8 cellular contexts compared by ENCODE assay signal in the genomic region with DNA sequence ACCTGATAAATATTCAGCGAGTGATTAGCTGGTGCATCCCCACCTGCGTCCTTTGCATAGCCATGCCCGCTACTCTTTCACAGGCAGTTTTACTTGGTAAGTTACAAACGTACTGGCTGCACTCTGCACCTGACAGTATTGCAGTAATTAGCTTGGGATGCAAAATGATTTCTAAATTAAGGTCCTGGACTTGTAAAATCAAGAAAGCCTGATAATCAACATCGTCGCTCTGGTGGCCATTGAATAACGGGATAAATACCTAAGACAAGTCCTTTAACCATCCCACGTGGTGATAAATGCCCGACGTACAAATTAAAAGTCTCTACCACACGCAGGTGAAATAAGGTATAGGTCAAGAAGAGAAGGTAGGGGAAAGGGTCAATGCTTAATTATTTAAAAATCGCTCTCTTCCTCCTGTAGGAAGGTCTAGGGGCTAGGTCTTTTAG. TPM values are rescaled to one million over a fixed set of nuclear protein-coding genes. Genes with fewer than 3 reads are reported as not detected.
A peak's percentile ranks its signal among the peaks of the same experiment; 100 is the strongest.
DNase-seq lines count a peak whose midpoint lies in the region; ATAC-seq and TF ChIP-seq lines count a peak whose summit lies in the region.

No MANE protein-coding gene starts in this region.

- peak overlapping the region; percentile 87 for H3K4me3 Mint-ChIP-seq in chondrocyte (ENCODE audit: unreplicated experiment)

- H3K9me3 Mint-ChIP-seq in chondrocyte (ENCODE audit: low read depth): no peaks in the 10 kb centered on the region

- CTCF ChIA-PET in AG04449 (lab: Yijun Ruan, JAX): interaction anchor here (0.6 to 2.3 kb wide), 4 partner anchors 12 to 330 kb away, joined by 3 to 8 read pairs (median 3); no protein-coding TSS in a partner anchor
- CTCF ChIA-PET in IMR-90 (lab: Yijun Ruan, JAX): no interaction called here

- no peak overlapping the region for H2BK20ac ChIP-seq in IMR-90 (ENCODE audit: low read depth, low read length)

- H2BK5ac ChIP-seq in IMR-90 (ENCODE audit: low read depth, low read length, poor library complexity, severe bottlenecking): no peak overlapping the region

- H2AK5ac ChIP-seq in IMR-90 (ENCODE audit: low read depth, low read length): peak overlapping the region; percentile 41

- peak overlapping the region; percentile 44; the same call in 1 of the 2 replicates for H3K23ac ChIP-seq in IMR-90 (ENCODE audit: low read depth, low read length)

- peak overlapping the region; percentile 40 for H4K91ac ChIP-seq in IMR-90 (ENCODE audit: insufficient read depth, low read depth, low read length)

- 67% methylated on average over 3 of the region's 12 CpGs; no CpG with 5 or more reads in 1 of the 2 experiments for WGBS in IMR-90 (ENCODE audit: extremely low coverage in 2 of 2, insufficient read length in 1 of 2), 2 experiments

- H3K27me3 ChIP-seq in IMR-90 (ENCODE audit: control insufficient read depth, insufficient read depth, low read length) (no peaks in the 10 kb centered on the region), muscle layer of duodenum (ENCODE audit: low read depth, low read length) (no peaks in the 10 kb centered on the region)

- TF ChIP-seq CTCF in AG04449 (IDR thresholded peaks at IDR 0.05; ENCODE audit: insufficient read depth, low read length, missing control alignments) (no peak), IMR-90 (conservative IDR thresholded peaks at IDR 0.05; ENCODE audit: low read depth, low read length) (no peak), chondrocyte (IDR thresholded peaks at IDR 0.05) (no peak)

- no peak overlapping the region for H4K5ac ChIP-seq in IMR-90 (ENCODE audit: low read depth, low read length)

- no peaks in the 10 kb centered on the region for H3K9me1 ChIP-seq in IMR-90 (ENCODE audit: insufficient read depth, low read length)

- peaks cover 26 to 32% of the 10 kb centered on the region in 2 experiments for H3K79me1 ChIP-seq in IMR-90 (ENCODE audit: low read depth in 1 of 2, low read length in 2 of 2)

- H3K18ac ChIP-seq in IMR-90 (ENCODE audit: low read depth, low read length): peak overlapping the region; percentile 52; the same call in 1 of the 2 replicates

- peak overlapping the region; percentile 85 for H3K4ac ChIP-seq in IMR-90 (ENCODE audit: low read depth, low read length)

- peak overlapping the region; percentile 44 for H3K56ac ChIP-seq in IMR-90 (ENCODE audit: extremely low read depth, insufficient read depth, low read length)

- no peaks in the 10 kb centered on the region for H3K9me3 ChIP-seq in IMR-90 (ENCODE audit: control insufficient read depth, insufficient read depth, low read length)
- no peaks in the 10 kb centered on the region for H3K9me3 ChIP-seq in muscle layer of duodenum (ENCODE audit: control insufficient read depth in 1 of 2, low read length in 2 of 2)

- no peak for TF ChIP-seq POLR2A in IMR-90 (IDR thresholded peaks at IDR 0.05; ENCODE audit: low read depth, low read length)

- peak overlapping the region; percentile 79 for H3K4me2 ChIP-seq in IMR-90 (ENCODE audit: low read depth, low read length)

- intact Hi-C loops in IMR-90 (cut with micrococcal nuclease): loop anchor here (5.0 kb wide), 2 partner anchors 44 to 131 kb away; no protein-coding TSS in a partner anchor

- 0 out of 2 replicates have a peak overlapping the region, but pooled peaks have one; percentile 13 for H2BK120ac ChIP-seq in IMR-90 (ENCODE audit: low read depth, low read length)

- peak overlapping the region; percentile 83 for H2AFZ ChIP-seq in IMR-90 (replicated peaks; ENCODE audit: low read length, poor library complexity)

- H3K27ac Mint-ChIP-seq in chondrocyte (ENCODE audit: unreplicated experiment): peak overlapping the region; percentile 65

- H3K4me1 ChIP-seq in IMR-90 (ENCODE audit: control insufficient read depth, insufficient read depth, low read length): peaks cover 3% of the 10 kb centered on the region
- peaks cover 0 to 10% of the 10 kb centered on the region in 2 donors for H3K4me1 ChIP-seq in muscle layer of duodenum (ENCODE audit: control insufficient read depth in 1 of 2, insufficient read depth in 2 of 2, low read length in 2 of 2)

- peaks cover 4% of the 10 kb centered on the region; the same call in 1 of the 2 replicates for H4K20me1 ChIP-seq in IMR-90 (ENCODE audit: insufficient read depth, low read length)

- in situ Hi-C loops in IMR-90 (cut with MboI; ENCODE audit: low sequenced_read_pairs): no loop called here

- H3K4me3 ChIP-seq in AG04449 (ENCODE audit: low read depth, low read length): peak overlapping the region; percentile 67
- H3K4me3 ChIP-seq in IMR-90 (ENCODE audit: insufficient read depth, low read depth, low read length): peak overlapping the region; percentile 84
- peak overlapping the region; percentile 65 to 74 for H3K4me3 ChIP-seq in muscle layer of duodenum (ENCODE audit: low read depth in 1 of 2, low read length in 2 of 2)

- no peak for DNase-seq in AG04449 (ENCODE audit: low read depth, low spot score)
- no peak for DNase-seq in IMR-90
- no peak for DNase-seq in chondrocyte (ENCODE audit: low spot score)
- no peak for DNase-seq in pons (ENCODE audit: low spot score)

- peak overlapping the region; percentile 86 for H3K9ac ChIP-seq in IMR-90 (ENCODE audit: low read depth, low read length)

- H3K4me1 Mint-ChIP-seq in chondrocyte (ENCODE audit: low read depth): peaks cover 41% of the 10 kb centered on the region

- H3K27ac ChIP-seq in IMR-90 (ENCODE audit: insufficient read depth, low read length) (peak overlapping the region; percentile 76), muscle layer of duodenum (ENCODE audit: low read length) (no peak overlapping the region)

- no peaks in the 10 kb centered on the region for H3K36me3 Mint-ChIP-seq in chondrocyte (ENCODE audit: low read depth)

- dilution Hi-C loops in IMR-90 (cut with HindIII; ENCODE audit: low sequenced_read_pairs, unreplicated experiment): no loop called here

- POLR2A ChIA-PET in AG04449 (lab: Yijun Ruan, JAX) (interaction anchor here (0.6 to 0.9 kb wide), 2 partner anchors 96 to 238 kb away, joined by 3 read pairs; no protein-coding TSS in a partner anchor), IMR-90 (lab: Charles Lee; ENCODE audit: unreplicated experiment) (no interaction called here)

- H3K36me3 ChIP-seq in IMR-90 (ENCODE audit: control insufficient read depth, insufficient read depth, low read length) (no peaks in the 10 kb centered on the region), muscle layer of duodenum (ENCODE audit: control insufficient read depth in 1 of 2, insufficient read depth in 2 of 2, low read length in 2 of 2) (no peaks in the 10 kb centered on the region)

- H3K27me3 Mint-ChIP-seq in chondrocyte (ENCODE audit: low read depth): no peaks in the 10 kb centered on the region

- H2AK9ac ChIP-seq in IMR-90 (replicated peaks; ENCODE audit: low read depth, low read length, poor library complexity): peak overlapping the region; percentile 97

- no peak for TF ChIP-seq RAD21 in IMR-90 (IDR thresholded peaks at IDR 0.05; ENCODE audit: low read length)

- H3K14ac ChIP-seq in IMR-90 (replicated peaks; ENCODE audit: low read depth, low read length): peak overlapping the region; percentile 73

- peak overlapping the region; percentile 53 to 72 for H4K8ac ChIP-seq in IMR-90 (ENCODE audit: low read depth in 2 of 2, low read length in 2 of 2)

- BruUV-seq in IMR-90 (replicated peaks; lab: Mats Ljungman, UMichigan): no TSS peak

- ATAC-seq in IMR-90 (ENCODE audit: low read depth) (no peak), GM18858 (IDR thresholded peaks at IDR 0.05; ENCODE audit: unreplicated experiment) (no peak), esophagus mucosa (no peak), GM18861 (IDR thresholded peaks at IDR 0.05; ENCODE audit: unreplicated experiment) (no peak)

- H2BK15ac ChIP-seq in IMR-90 (ENCODE audit: low read depth, low read length): peak overlapping the region; percentile 47; the same call in 1 of the 3 replicates

TF ChIP-seq in IMR-90, 13 proteins besides CTCF, POLR2A, EP300 and RAD21:
- TF ChIP-seq RFX5 (IDR thresholded peaks at IDR 0.05; ENCODE audit: low read depth, low read length): no peak
- TF ChIP-seq NFE2L2 (IDR thresholded peaks at IDR 0.05; ENCODE audit: low read depth, low read length): no peak
- TF ChIP-seq CHD1 (IDR thresholded peaks at IDR 0.05; ENCODE audit: low read depth, low read length): no peak
- TF ChIP-seq CEBPB (IDR thresholded peaks at IDR 0.05; ENCODE audit: low read depth, low read length): no peak
- no peak for TF ChIP-seq SMC3 (IDR thresholded peaks at IDR 0.05; ENCODE audit: low read depth, low read length)
- TF ChIP-seq ELK1 (IDR thresholded peaks at IDR 0.05; ENCODE audit: borderline replicate concordance, low read depth, low read length): no peak
- no peak for TF ChIP-seq MAZ (IDR thresholded peaks at IDR 0.05; ENCODE audit: borderline replicate concordance, low read depth, low read length)
- no peak for TF ChIP-seq MAFK (IDR thresholded peaks at IDR 0.05; ENCODE audit: low read depth, low read length)
- TF ChIP-seq FOS (IDR thresholded peaks at IDR 0.05; ENCODE audit: low read depth, low read length): no peak
- no peak for TF ChIP-seq BHLHE40 (IDR thresholded peaks at IDR 0.05; ENCODE audit: low read depth, low read length)
- TF ChIP-seq, protein P1, sequence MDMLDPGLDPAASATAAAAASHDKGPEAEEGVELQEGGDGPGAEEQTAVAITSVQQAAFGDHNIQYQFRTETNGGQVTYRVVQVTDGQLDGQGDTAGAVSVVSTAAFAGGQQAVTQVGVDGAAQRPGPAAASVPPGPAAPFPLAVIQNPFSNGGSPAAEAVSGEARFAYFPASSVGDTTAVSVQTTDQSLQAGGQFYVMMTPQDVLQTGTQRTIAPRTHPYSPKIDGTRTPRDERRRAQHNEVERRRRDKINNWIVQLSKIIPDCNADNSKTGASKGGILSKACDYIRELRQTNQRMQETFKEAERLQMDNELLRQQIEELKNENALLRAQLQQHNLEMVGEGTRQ (IDR thresholded peaks at IDR 0.05; ENCODE audit: low read depth, low read length): no peak
TF ChIP-seq in IMR-90: peak in this region for 0.

RNA-seq across cellular contexts. Expression of gene PRKCA, which starts 1.0 kb away (rescaled TPM):
- total RNA-seq in IMR-90 (2012; rRNA removed): 31.0 and 36.9 TPM in 2 replicates
- polyA plus RNA-seq in IMR-90 (2012; rRNA removed): 42.7 and 46.0 TPM in 2 replicates
- 23.3 and 24.4 TPM in 2 replicates for polyA plus RNA-seq in IMR-90 (2012; cell fraction: cytosol; rRNA removed)
- polyA plus RNA-seq in IMR-90 (2012; cell fraction: nucleus; rRNA removed; ENCODE audit: low replicate concordance): 31.3 and 63.0 TPM in 2 replicates
- 51.5 to 83.1 TPM (median 54.1 TPM) in 3 replicates for total RNA-seq in chondrocyte
- total RNA-seq in esophagus mucosa: 4.5 TPM
